1 cellular context compared by ENCODE assay signal in the genomic region with DNA sequence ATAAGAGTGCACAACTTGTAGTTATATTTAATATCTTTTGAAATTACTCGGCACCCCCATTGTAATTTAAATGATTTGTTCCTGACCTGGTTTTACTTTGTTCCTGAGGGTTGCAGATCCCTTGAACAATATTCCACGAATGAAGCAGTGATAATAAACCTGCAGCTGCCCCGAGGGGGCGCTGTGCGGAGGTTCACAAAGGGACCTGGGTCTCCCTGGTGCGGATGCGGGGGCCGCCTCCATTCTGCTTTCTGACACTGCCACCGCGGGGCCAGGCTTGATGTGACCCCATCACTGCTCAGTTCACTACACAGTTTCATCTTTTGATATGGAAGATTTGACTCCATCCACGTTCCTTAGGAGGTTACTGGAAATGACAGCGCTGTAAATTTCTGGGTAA.
TF ChIP-seq lines count a peak whose summit lies in the region.

No MANE protein-coding gene starts in this region.

TF ChIP-seq in K562, 482 proteins besides CTCF, POLR2A, EP300 and RAD21 (continued from another document and continues in another):
- TF ChIP-seq, protein P1, sequence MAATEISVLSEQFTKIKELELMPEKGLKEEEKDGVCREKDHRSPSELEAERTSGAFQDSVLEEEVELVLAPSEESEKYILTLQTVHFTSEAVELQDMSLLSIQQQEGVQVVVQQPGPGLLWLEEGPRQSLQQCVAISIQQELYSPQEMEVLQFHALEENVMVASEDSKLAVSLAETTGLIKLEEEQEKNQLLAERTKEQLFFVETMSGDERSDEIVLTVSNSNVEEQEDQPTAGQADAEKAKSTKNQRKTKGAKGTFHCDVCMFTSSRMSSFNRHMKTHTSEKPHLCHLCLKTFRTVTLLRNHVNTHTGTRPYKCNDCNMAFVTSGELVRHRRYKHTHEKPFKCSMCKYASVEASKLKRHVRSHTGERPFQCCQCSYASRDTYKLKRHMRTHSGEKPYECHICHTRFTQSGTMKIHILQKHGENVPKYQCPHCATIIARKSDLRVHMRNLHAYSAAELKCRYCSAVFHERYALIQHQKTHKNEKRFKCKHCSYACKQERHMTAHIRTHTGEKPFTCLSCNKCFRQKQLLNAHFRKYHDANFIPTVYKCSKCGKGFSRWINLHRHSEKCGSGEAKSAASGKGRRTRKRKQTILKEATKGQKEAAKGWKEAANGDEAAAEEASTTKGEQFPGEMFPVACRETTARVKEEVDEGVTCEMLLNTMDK (IDR thresholded peaks at IDR 0.05; ENCODE audit: borderline replicate concordance, insufficient read depth, low read depth, low read length, poor library complexity, severe bottlenecking) = peak; percentile 81
- TF ChIP-seq, protein P2, sequence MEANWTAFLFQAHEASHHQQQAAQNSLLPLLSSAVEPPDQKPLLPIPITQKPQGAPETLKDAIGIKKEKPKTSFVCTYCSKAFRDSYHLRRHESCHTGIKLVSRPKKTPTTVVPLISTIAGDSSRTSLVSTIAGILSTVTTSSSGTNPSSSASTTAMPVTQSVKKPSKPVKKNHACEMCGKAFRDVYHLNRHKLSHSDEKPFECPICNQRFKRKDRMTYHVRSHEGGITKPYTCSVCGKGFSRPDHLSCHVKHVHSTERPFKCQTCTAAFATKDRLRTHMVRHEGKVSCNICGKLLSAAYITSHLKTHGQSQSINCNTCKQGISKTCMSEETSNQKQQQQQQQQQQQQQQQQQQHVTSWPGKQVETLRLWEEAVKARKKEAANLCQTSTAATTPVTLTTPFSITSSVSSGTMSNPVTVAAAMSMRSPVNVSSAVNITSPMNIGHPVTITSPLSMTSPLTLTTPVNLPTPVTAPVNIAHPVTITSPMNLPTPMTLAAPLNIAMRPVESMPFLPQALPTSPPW (CRISPR knock-in tag; IDR thresholded peaks at IDR 0.05) = no peak
- TF ChIP-seq HMG20B (CRISPR knock-in tag; IDR thresholded peaks at IDR 0.05) (no peak), KHSRP (IDR thresholded peaks at IDR 0.05) (no peak), ZNF184 (CRISPR knock-in tag; IDR thresholded peaks at IDR 0.05) (no peak), SIN3B (IDR thresholded peaks at IDR 0.05; ENCODE audit: low read depth) (no peak), GATAD2B (IDR thresholded peaks at IDR 0.05; ENCODE audit: borderline replicate concordance) (no peak), EZH2 (IDR thresholded peaks at IDR 0.05; ENCODE audit: borderline replicate concordance, low read depth, low read length) (no peak), ZNF175 (CRISPR knock-in tag; IDR thresholded peaks at IDR 0.05; ENCODE audit: low read depth) (no peak), POLR2B (IDR thresholded peaks at IDR 0.05; ENCODE audit: low read depth, partially characterized antibody) (no peak), TAF9B (IDR thresholded peaks at IDR 0.05; ENCODE audit: partially characterized antibody) (no peak), ZNF197 (CRISPR knock-in tag; IDR thresholded peaks at IDR 0.05; ENCODE audit: low read depth) (no peak), TAL1 (IDR thresholded peaks at IDR 0.05) (no peak), PRPF4 (IDR thresholded peaks at IDR 0.05; ENCODE audit: insufficient read depth, low read depth, low read length, poor library complexity, severe bottlenecking) (no peak), PHTF2 (CRISPR knock-in tag; IDR thresholded peaks at IDR 0.05) (no peak)
- TF ChIP-seq, protein P3, sequence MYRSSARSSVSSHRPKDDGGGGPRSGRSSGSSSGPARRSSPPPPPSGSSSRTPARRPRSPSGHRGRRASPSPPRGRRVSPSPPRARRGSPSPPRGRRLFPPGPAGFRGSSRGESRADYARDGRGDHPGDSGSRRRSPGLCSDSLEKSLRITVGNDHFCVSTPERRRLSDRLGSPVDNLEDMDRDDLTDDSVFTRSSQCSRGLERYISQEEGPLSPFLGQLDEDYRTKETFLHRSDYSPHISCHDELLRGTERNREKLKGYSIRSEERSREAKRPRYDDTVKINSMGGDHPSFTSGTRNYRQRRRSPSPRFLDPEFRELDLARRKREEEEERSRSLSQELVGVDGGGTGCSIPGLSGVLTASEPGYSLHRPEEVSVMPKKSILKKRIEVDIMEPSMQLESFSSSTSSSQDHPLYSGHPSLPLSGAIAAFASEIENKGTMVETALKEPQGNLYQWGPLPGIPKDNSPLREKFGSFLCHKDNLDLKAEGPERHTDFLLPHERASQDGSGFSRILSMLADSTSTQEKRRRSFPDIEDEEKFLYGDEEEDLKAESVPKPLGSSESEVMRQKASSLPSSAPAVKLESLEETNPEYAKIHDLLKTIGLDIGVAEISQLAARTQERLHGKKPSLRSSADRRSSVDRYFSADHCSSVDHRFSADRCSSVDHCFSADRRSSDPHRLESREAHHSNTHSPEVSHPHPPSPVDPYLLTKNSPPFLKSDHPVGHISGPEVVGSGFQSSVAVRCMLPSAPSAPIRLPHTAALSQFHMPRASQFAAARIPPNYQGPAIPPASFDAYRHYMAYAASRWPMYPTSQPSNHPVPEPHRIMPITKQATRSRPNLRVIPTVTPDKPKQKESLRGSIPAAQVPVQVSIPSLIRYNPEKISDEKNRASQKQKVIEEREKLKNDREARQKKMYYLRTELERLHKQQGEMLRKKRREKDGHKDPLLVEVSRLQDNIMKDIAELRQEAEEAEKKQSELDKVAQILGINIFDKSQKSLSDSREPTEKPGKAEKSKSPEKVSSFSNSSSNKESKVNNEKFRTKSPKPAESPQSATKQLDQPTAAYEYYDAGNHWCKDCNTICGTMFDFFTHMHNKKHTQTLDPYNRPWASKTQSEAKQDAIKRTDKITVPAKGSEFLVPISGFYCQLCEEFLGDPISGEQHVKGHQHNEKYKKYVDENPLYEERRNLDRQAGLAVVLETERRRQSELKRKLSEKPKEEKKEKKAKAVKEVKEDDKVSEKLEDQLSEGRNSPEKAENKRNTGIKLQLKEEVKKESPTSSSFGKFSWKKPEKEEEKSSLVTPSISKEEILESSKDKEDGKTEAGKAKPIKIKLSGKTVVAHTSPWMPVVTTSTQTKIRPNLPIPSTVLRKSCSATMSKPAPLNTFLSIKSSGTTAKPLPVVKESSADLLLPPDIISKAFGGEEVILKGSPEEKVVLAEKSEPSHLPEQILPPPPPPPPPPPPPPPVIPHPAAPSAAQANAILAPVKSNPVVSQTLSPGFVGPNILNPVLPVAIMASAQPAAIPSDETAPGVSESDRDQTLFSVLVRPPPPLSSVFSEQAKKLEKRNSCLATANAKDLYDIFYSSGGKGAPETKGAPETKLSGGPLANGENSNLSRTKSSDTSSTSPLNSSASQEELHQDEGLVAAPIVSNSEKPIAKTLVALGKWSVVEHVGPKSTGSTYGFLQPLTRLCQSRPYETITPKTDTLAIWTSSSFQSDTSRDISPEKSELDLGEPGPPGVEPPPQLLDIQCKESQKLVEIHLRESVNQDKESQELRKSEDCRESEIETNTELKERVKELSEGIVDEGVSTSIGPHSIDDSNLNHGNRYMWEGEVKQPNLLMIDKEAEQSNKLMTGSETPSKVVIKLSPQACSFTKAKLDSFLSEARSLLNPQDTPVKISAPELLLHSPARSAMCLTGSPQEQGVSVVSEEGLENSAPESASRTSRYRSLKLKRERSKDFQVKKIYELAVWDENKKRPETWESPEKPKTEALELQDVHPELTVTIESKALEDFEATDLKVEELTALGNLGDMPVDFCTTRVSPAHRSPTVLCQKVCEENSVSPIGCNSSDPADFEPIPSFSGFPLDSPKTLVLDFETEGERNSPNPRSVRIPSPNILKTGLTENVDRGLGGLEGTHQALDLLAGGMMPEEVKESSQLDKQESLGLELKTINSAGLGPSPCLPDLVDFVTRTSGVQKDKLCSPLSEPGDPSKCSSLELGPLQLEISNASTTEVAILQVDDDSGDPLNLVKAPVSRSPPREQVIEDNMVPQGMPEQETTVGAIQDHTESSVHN (IDR thresholded peaks at IDR 0.05; ENCODE audit: borderline replicate concordance in 1 of 2, low read depth in 1 of 2) = no peak
- TF ChIP-seq, protein P4, sequence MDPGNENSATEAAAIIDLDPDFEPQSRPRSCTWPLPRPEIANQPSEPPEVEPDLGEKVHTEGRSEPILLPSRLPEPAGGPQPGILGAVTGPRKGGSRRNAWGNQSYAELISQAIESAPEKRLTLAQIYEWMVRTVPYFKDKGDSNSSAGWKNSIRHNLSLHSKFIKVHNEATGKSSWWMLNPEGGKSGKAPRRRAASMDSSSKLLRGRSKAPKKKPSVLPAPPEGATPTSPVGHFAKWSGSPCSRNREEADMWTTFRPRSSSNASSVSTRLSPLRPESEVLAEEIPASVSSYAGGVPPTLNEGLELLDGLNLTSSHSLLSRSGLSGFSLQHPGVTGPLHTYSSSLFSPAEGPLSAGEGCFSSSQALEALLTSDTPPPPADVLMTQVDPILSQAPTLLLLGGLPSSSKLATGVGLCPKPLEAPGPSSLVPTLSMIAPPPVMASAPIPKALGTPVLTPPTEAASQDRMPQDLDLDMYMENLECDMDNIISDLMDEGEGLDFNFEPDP (CRISPR knock-in tag; IDR thresholded peaks at IDR 0.05) = no peak
- TF ChIP-seq, protein P5, sequence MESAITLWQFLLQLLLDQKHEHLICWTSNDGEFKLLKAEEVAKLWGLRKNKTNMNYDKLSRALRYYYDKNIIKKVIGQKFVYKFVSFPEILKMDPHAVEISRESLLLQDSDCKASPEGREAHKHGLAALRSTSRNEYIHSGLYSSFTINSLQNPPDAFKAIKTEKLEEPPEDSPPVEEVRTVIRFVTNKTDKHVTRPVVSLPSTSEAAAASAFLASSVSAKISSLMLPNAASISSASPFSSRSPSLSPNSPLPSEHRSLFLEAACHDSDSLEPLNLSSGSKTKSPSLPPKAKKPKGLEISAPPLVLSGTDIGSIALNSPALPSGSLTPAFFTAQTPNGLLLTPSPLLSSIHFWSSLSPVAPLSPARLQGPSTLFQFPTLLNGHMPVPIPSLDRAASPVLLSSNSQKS (CRISPR knock-in tag; IDR thresholded peaks at IDR 0.05) = no peak
- TF ChIP-seq, protein P6, sequence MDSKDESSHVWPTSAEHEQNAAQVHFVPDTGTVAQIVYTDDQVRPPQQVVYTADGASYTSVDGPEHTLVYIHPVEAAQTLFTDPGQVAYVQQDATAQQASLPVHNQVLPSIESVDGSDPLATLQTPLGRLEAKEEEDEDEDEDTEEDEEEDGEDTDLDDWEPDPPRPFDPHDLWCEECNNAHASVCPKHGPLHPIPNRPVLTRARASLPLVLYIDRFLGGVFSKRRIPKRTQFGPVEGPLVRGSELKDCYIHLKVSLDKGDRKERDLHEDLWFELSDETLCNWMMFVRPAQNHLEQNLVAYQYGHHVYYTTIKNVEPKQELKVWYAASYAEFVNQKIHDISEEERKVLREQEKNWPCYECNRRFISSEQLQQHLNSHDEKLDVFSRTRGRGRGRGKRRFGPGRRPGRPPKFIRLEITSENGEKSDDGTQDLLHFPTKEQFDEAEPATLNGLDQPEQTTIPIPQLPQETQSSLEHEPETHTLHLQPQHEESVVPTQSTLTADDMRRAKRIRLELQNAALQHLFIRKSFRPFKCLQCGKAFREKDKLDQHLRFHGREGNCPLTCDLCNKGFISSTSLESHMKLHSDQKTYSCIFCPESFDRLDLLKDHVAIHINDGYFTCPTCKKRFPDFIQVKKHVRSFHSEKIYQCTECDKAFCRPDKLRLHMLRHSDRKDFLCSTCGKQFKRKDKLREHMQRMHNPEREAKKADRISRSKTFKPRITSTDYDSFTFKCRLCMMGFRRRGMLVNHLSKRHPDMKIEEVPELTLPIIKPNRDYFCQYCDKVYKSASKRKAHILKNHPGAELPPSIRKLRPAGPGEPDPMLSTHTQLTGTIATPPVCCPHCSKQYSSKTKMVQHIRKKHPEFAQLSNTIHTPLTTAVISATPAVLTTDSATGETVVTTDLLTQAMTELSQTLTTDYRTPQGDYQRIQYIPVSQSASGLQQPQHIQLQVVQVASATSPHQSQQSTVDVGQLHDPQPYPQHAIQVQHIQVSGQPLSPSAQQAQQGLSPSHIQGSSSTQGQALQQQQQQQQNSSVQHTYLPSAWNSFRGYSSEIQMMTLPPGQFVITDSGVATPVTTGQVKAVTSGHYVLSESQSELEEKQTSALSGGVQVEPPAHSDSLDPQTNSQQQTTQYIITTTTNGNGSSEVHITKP (IDR thresholded peaks at IDR 0.05; ENCODE audit: partially characterized antibody) = peak; percentile 24
- TF ChIP-seq, protein P7, sequence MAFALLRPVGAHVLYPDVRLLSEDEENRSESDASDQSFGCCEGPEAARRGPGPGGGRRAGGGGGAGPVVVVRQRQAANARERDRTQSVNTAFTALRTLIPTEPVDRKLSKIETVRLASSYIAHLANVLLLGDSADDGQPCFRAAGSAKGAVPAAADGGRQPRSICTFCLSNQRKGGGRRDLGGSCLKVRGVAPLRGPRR (CRISPR knock-in tag; IDR thresholded peaks at IDR 0.05) = no peak
- TF ChIP-seq, protein P8, sequence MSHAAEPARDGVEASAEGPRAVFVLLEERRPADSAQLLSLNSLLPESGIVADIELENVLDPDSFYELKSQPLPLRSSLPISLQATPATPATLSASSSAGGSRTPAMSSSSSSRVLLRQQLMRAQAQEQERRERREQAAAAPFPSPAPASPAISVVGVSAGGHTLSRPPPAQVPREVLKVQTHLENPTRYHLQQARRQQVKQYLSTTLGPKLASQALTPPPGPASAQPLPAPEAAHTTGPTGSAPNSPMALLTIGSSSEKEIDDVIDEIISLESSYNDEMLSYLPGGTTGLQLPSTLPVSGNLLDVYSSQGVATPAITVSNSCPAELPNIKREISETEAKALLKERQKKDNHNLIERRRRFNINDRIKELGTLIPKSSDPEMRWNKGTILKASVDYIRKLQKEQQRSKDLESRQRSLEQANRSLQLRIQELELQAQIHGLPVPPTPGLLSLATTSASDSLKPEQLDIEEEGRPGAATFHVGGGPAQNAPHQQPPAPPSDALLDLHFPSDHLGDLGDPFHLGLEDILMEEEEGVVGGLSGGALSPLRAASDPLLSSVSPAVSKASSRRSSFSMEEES (CRISPR knock-in tag; IDR thresholded peaks at IDR 0.05) = no peak
- TF ChIP-seq, protein P9, sequence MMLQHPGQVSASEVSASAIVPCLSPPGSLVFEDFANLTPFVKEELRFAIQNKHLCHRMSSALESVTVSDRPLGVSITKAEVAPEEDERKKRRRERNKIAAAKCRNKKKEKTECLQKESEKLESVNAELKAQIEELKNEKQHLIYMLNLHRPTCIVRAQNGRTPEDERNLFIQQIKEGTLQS (IDR thresholded peaks at IDR 0.05) = no peak
- TF ChIP-seq, protein P9 (CRISPR knock-in tag; conservative IDR thresholded peaks at IDR 0.05) = peak; percentile 57
